8 cellular contexts compared by ENCODE assay signal in the genomic region with DNA sequence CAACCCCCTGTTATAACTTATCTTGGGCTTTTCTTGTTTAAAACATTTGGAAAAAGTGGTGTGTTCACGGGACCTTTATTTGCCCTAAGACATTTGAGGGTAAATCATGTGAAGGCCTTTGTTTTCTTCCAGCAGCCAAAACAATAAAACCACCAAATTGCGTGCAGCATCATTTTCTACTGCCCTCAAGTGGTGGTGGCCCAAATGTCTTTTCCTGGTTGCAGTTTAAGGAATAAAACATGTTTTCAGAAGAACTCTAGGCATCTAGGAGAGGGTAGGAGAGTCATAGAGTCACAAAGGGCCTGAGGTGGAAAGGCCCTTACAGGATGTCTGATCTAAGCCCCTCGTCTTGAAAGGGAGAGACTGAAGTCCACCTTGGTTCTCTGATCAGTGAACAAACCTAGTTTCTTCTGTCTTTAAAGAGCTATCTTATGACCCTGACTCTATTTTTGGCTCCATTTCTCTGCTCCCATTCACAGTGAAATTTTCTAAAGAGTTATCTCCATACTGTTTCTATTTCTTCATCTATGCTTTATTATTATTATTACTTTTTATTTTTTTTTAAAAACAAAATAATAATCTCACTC. TPM values are rescaled to one million over a fixed set of nuclear protein-coding genes. Genes with fewer than 3 reads are reported as not detected.
DNase-seq lines count a peak whose midpoint lies in the region; ATAC-seq and TF ChIP-seq lines count a peak whose summit lies in the region.

No MANE protein-coding gene starts in this region.

- no peak overlapping the region for H3K27ac ChIP-seq in left lung
- H3K27ac ChIP-seq in temporal lobe (ENCODE audit: low read depth, low read length): peak overlapping the region; percentile 96

- H3K36me3 ChIP-seq in left lung: no peaks in the 10 kb centered on the region

- H3K27me3 ChIP-seq in left lung: no peaks in the 10 kb centered on the region

- TF ChIP-seq CTCF in choroid plexus epithelial cell (conservative IDR thresholded peaks at IDR 0.05; ENCODE audit: low read depth, low read length) (peak; percentile 91), left lung (IDR thresholded peaks at IDR 0.05) (peak; percentile 40 to 46)

- intact Hi-C loops in left lung (cut with DNase I): no loop called here

- no peaks in the 10 kb centered on the region for H3K9me3 ChIP-seq in left lung

- ATAC-seq in left lung (peak; percentile 80), GM19023 (IDR thresholded peaks at IDR 0.05; ENCODE audit: unreplicated experiment) (no peak)

- H3K4me3 ChIP-seq in choroid plexus epithelial cell (ENCODE audit: low read depth, low read length) (no peak overlapping the region), left lung (no peak overlapping the region)

- in situ Hi-C loops in KBM-7 (cut with MboI; ENCODE audit: low pct_unique_long_range_greater_than_20kb, low sequenced_read_pairs): no loop called here

- DNase-seq in NK-92 treated with Interleukin-12 subunit alpha and Interleukin-12 subunit beta, amount 100 ng/mL, for 24 hours (lab: John Stamatoyannopoulos, UW): peak; percentile 15
- DNase-seq in NK-92 (lab: John Stamatoyannopoulos, UW; ENCODE audit: unreplicated experiment) (no peak), KBM-7 (peak; percentile 77), T-helper 22 cell (ENCODE audit: low read depth) (peak; percentile 7), choroid plexus epithelial cell (ENCODE audit: low read depth) (peak; percentile 87), left lung (no peak)

- peaks cover 0 to 10% of the 10 kb centered on the region in 2 donors for H3K4me1 ChIP-seq in left lung

RNA-seq across cellular contexts. Expression of a gene that starts 16.0 kb away (rescaled TPM):
- total RNA-seq in left lung (10 to 100 TPM; 67.2 to 79.0 TPM), temporal lobe (152 TPM)

Comparison
In these comparisons a context has a peak if more than half of its experiments do, and no peak if none do; other contexts are left out.
1. DNase-seq: peak in NK-92 treated with Interleukin-12 subunit alpha and Interleukin-12 subunit beta, amount 100 ng/mL, for 24 hours (single experiment), KBM-7 (single experiment), T-helper 22 cell (single experiment) and choroid plexus epithelial cell (single experiment); none in NK-92 (single experiment) and left lung (0 of 2).